In genomic region chr1:204416589-204417230, GRCh38 we compare ENCODE assay signal across 1 cellular context.
TF ChIP-seq lines count a peak whose summit lies in the region.

No MANE protein-coding gene starts in this region.

TF ChIP-seq in HCT116, 20 proteins besides CTCF, POLR2A, EP300 and RAD21 (continued from another document):
- TF ChIP-seq MAX (IDR thresholded peaks at IDR 0.05): no peak
- no peak for TF ChIP-seq ZNF274 (IDR thresholded peaks at IDR 0.05; ENCODE audit: low read depth, low read length)
- no peak for TF ChIP-seq POLR2AphosphoS5 (IDR thresholded peaks at IDR 0.05; ENCODE audit: low read depth, low read length)
- TF ChIP-seq JUND (IDR thresholded peaks at IDR 0.05): no peak; the same call in none of the 2 replicates
TF ChIP-seq in HCT116: peak in this region for 2.
